Comparison of ENCODE assay signal across 7 cellular contexts in the genomic region with DNA sequence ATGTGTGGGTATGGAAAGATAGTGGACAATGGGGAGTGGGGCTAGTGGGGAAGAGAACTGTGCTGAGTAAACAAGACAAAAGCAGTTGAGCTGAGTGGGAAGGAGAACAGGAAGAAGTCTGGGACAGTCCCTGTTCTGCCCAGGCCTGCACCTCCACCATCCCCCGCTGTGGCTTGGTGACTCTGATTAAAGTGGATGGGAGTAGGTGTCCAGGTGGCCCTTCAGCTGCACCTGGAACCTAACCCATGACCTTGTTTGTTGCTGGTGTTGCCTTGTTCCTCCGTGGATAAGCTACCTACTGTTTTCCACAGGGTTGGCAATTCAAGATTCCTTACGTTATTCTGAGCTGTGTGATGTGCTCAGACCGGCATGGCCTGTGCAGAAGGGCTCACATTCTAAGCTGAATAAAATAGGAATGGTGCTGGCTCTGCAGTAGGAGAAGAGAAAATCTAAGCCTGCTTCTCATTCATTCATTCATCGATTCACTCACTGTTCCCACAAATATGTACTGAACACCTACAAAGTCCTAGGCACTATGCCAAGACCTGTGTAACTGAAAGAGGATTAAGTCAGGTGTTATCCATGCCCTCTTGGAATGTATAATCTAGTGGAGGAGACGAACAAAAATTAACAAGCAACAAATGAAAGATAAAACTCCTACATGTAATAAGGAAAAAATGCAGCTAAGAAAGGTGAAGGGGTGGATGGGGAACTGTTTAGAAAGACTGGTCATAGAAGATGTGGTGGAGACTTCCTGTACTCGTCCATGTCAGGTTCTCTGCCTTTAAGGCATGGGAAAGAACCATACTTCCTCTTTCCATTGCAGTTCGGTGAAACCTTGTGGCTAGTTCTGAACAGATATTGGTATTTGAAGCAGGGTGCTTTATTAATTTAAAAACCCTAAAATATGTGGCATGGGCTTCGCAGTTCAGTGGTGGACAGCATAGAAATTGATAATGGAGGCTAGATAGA. TPM values are rescaled to one million over a fixed set of nuclear protein-coding genes. Genes with fewer than 3 reads are reported as not detected.
DNase-seq lines count a peak whose midpoint lies in the region; ATAC-seq lines count a peak whose summit lies in the region.

No MANE protein-coding gene starts in this region.

- peak overlapping the region; percentile 46 to 59 for H2BK12ac ChIP-seq in mesenchymal stem cell (ENCODE audit: low read length in 2 of 2)

- no peak overlapping the region for H4K5ac ChIP-seq in mesendoderm (ENCODE audit: low read length)

- H2AK5ac ChIP-seq in mesenchymal stem cell (ENCODE audit: low read length, severe bottlenecking) (peak overlapping the region; percentile 22), mesendoderm (ENCODE audit: low read length) (no peak overlapping the region)

- H3K27me3 ChIP-seq in mesenchymal stem cell (ENCODE audit: control insufficient read depth in 1 of 2, insufficient read depth in 1 of 2, low read length in 2 of 2) (no peaks in the 10 kb centered on the region), mesendoderm (ENCODE audit: insufficient read depth, low read length, poor library complexity) (no peaks in the 10 kb centered on the region), SJCRH30 (no peaks in the 10 kb centered on the region)

- H2BK5ac ChIP-seq in mesenchymal stem cell (ENCODE audit: low read depth, low read length, poor library complexity, severe bottlenecking) (no peak overlapping the region), mesendoderm (ENCODE audit: low read length) (no peak overlapping the region)

- H3K14ac ChIP-seq in mesenchymal stem cell (ENCODE audit: low read length in 2 of 2) = peak overlapping the region in 1 of 2 experiments; percentile 87

- H3K9ac ChIP-seq in mesenchymal stem cell (ENCODE audit: low read length) = no peak overlapping the region
- H3K9ac ChIP-seq in mesendoderm (ENCODE audit: low read length) = no peak overlapping the region

- no peaks in the 10 kb centered on the region for H3K9me3 ChIP-seq in mesenchymal stem cell (ENCODE audit: control insufficient read depth, low read length)
- no peaks in the 10 kb centered on the region for H3K9me3 ChIP-seq in SJCRH30 (replicated peaks)

- H3K4me1 ChIP-seq in mesenchymal stem cell (ENCODE audit: control insufficient read depth, insufficient read depth, low read depth, low read length) (peaks cover 7% of the 10 kb centered on the region), mesendoderm (ENCODE audit: control insufficient read depth, low read depth, low read length) (no peaks in the 10 kb centered on the region), SJCRH30 (peaks cover 15% of the 10 kb centered on the region)

- H3K18ac ChIP-seq in mesenchymal stem cell (ENCODE audit: low read depth in 1 of 2, low read length in 2 of 2) = peak overlapping the region; percentile 58 to 68
- no peak overlapping the region for H3K18ac ChIP-seq in mesendoderm (ENCODE audit: low read length)

- no peak overlapping the region for H3K4me3 ChIP-seq in mesenchymal stem cell (ENCODE audit: insufficient read depth in 1 of 2, low read depth in 1 of 2, low read length in 2 of 2)
- no peak overlapping the region for H3K4me3 ChIP-seq in mesendoderm (ENCODE audit: low read length)
- no peak overlapping the region for H3K4me3 ChIP-seq in SJCRH30

- H2AFZ ChIP-seq in mesenchymal stem cell (ENCODE audit: low read depth, low read length) = no peak overlapping the region

- H3K56ac ChIP-seq in mesendoderm (ENCODE audit: low read length) = no peak overlapping the region

- WGBS in mesenchymal stem cell = 82% methylated on average over 5 of the region's 9 CpGs
- WGBS in mesendoderm (ENCODE audit: extremely low coverage, insufficient coverage, low lambda C conversion rate) = no CpG with 5 or more reads among the region's 9 CpGs

- peak overlapping the region; percentile 62 for H4K91ac ChIP-seq in mesenchymal stem cell (ENCODE audit: low read length)

- DNase-seq in NCI-H2196 treated with DMSO at 0.1 percent for 48 hours (lab: John Stamatoyannopoulos, UW; ENCODE audit: unreplicated experiment) (peak; percentile 55), mesenchymal stem cell (no peak), NCI-H2171 treated with DMSO at 0.1 percent for 48 hours (lab: John Stamatoyannopoulos, UW) (no peak), mesendoderm (no peak), SJCRH30 (no peak)

- H3K23ac ChIP-seq in mesenchymal stem cell (ENCODE audit: low read length in 2 of 2) (no peak overlapping the region), mesendoderm (ENCODE audit: low read length) (no peak overlapping the region)

- H3K36me3 ChIP-seq in mesenchymal stem cell (ENCODE audit: control insufficient read depth in 1 of 2, insufficient read depth in 2 of 2, low read depth in 1 of 2, low read length in 2 of 2) (no peaks in the 10 kb centered on the region), mesendoderm (ENCODE audit: control insufficient read depth, insufficient read depth, low read length) (no peaks in the 10 kb centered on the region), SJCRH30 (no peaks in the 10 kb centered on the region)

- H3K79me2 ChIP-seq in mesendoderm (ENCODE audit: control insufficient read depth, insufficient read depth, low read length) = no peaks in the 10 kb centered on the region

- peak; percentile 73 for ATAC-seq in GM19025 (IDR thresholded peaks at IDR 0.05; ENCODE audit: low read depth, unreplicated experiment)
- ATAC-seq in HG02852 (IDR thresholded peaks at IDR 0.05; ENCODE audit: unreplicated experiment) = peak; percentile 79

- H2BK15ac ChIP-seq in mesenchymal stem cell (ENCODE audit: low read depth, poor library complexity, severe bottlenecking) (peak overlapping the region; percentile 33), mesendoderm (replicated peaks; ENCODE audit: low read depth) (no peak overlapping the region)

- H3K27ac ChIP-seq in mesenchymal stem cell (ENCODE audit: low read length, poor library complexity, severe bottlenecking) (no peak overlapping the region), mesendoderm (ENCODE audit: low read depth, low read length) (no peak overlapping the region), SJCRH30 (no peak overlapping the region)

- H3K4me2 ChIP-seq in mesenchymal stem cell (ENCODE audit: low read length, poor library complexity, severe bottlenecking) (no peak overlapping the region), mesendoderm (ENCODE audit: low read length) (no peak overlapping the region)

- no peak overlapping the region for H2BK120ac ChIP-seq in mesenchymal stem cell (ENCODE audit: low read depth, low read length)
- H2BK120ac ChIP-seq in mesendoderm (ENCODE audit: low read depth, low read length) = no peak overlapping the region

- no peaks in the 10 kb centered on the region for H3K79me1 ChIP-seq in mesenchymal stem cell (replicated peaks; ENCODE audit: low read length, poor library complexity, severe bottlenecking)
- H3K79me1 ChIP-seq in mesendoderm (ENCODE audit: low read length) = no peaks in the 10 kb centered on the region

- H3K4ac ChIP-seq in mesenchymal stem cell (ENCODE audit: low read depth in 1 of 2, low read length in 2 of 2) (no peak overlapping the region), mesendoderm (ENCODE audit: low read depth, low read length) (no peak overlapping the region)

- H4K8ac ChIP-seq in mesenchymal stem cell (ENCODE audit: low read length) (no peak overlapping the region), mesendoderm (ENCODE audit: low read depth, low read length) (no peak overlapping the region)

RNA-seq across cellular contexts. Expression of a gene that starts 10.1 kb away (rescaled TPM):
- 1.9 TPM for polyA plus RNA-seq in mesenchymal stem cell (2013, experiment 1 of 2)
- polyA plus RNA-seq in mesenchymal stem cell (2013, experiment 2 of 2) = 1.3 TPM
- polyA plus RNA-seq in mesendoderm (2013, experiment 1 of 2) = 2.0 TPM
- 1.8 TPM for polyA plus RNA-seq in mesendoderm (2013, experiment 2 of 2)
- 0.30 TPM in 1 of 2 replicates, not detected in the other for total RNA-seq in SJCRH30 (2014; rRNA removed; shearing (Covaris generic))
